ENCODE assay signal across 23 cellular contexts in genomic region chr20:11111191-11111590, GRCh38.
"Had no signal": no experiment of that assay in that cellular context is flagged by ENCODE, and none has a peak within 500 bp of the region (broad histone marks: within the 10 kb centered on the region; RNA-seq: fewer than 3 reads in every experiment).

No MANE protein-coding gene starts in this region.

- DNase-seq: activated CD4-positive, alpha-beta T cell treated with anti-CD3 and anti-CD28 coated beads for 4 hours; activated CD4-positive, alpha-beta T cell treated with anti-CD3 and anti-CD28 coated beads, Interleukin-2, amount 50 U/mL, for 48 hours; activated CD8-positive, alpha-beta memory T cell treated with anti-CD3 and anti-CD28 coated beads, Interleukin-2, amount 50 U/mL, for 48 hours; activated effector memory CD4-positive, alpha-beta T cell treated with Interleukin-2 at 50 U/mL for 16 hours; activated naive CD4-positive, alpha-beta T cell treated with anti-CD3 and anti-CD28 coated beads for 36 hours; activated naive CD8-positive, alpha-beta T cell treated with anti-CD3 and anti-CD28 coated beads, Interleukin-2, amount 10 ng/mL, durations not matched to agents 7 days and 5 days; activated T-cell treated with anti-CD3 and anti-CD28 coated beads, Interleukin-2, amount 50 U/mL, for 72 hours; amniotic stem cell; effector CD4-positive, alpha-beta T cell; heart left ventricle; islet precursor cell; left cardiac atrium; ovary; stimulated activated CD4-positive, alpha-beta T cell treated with anti-CD3 and anti-CD28 coated beads, Interleukin-4, amount 100 ng/mL, for 4 hours; stimulated activated naive CD8-positive, alpha-beta T cell treated with anti-CD3 and anti-CD28 coated beads, Interleukin-15, Interleukin-2, amounts not matched to agents 100 U/mL and 50 U/mL, for 24 hours; T-helper 9 cell; upper lobe of left lung had no signal

- H3K9me3 ChIP-seq: esophagus muscularis mucosa, gastroesophageal sphincter, heart left ventricle, neutrophil, ovary, prostate gland, right atrium auricular region, upper lobe of left lung had no signal

- H3K27ac ChIP-seq: cardiac muscle cell, esophagus muscularis mucosa, gastroesophageal sphincter, heart left ventricle, neutrophil, ovary, prostate gland, right atrium auricular region, upper lobe of left lung had no signal

- H3K4me3 ChIP-seq: cardiac muscle cell, esophagus muscularis mucosa, gastroesophageal sphincter, heart left ventricle, ovary, prostate gland, right atrium auricular region, upper lobe of left lung had no signal

- H3K27me3 ChIP-seq: cardiac muscle cell, esophagus muscularis mucosa, gastroesophageal sphincter, heart left ventricle, neutrophil, ovary, right atrium auricular region, upper lobe of left lung had no signal

- ATAC-seq: activated T-cell treated with anti-CD3 and anti-CD28 coated beads, Interleukin-2, amount 50 U/mL, for 72 hours; gastroesophageal sphincter; heart left ventricle; left cardiac atrium; stimulated activated naive CD8-positive, alpha-beta T cell treated with anti-CD3 and anti-CD28 coated beads, Interleukin-15, Interleukin-2, amounts not matched to agents 100 U/mL and 50 U/mL, for 24 hours had no signal

- H3K4me1 ChIP-seq: prostate gland, upper lobe of left lung had no signal

- H3K36me3 ChIP-seq: cardiac muscle cell, esophagus muscularis mucosa, gastroesophageal sphincter, heart left ventricle, neutrophil, ovary, prostate gland, right atrium auricular region, upper lobe of left lung had no signal
